ENCODE assay signal across 14 cellular contexts in the genomic region with DNA sequence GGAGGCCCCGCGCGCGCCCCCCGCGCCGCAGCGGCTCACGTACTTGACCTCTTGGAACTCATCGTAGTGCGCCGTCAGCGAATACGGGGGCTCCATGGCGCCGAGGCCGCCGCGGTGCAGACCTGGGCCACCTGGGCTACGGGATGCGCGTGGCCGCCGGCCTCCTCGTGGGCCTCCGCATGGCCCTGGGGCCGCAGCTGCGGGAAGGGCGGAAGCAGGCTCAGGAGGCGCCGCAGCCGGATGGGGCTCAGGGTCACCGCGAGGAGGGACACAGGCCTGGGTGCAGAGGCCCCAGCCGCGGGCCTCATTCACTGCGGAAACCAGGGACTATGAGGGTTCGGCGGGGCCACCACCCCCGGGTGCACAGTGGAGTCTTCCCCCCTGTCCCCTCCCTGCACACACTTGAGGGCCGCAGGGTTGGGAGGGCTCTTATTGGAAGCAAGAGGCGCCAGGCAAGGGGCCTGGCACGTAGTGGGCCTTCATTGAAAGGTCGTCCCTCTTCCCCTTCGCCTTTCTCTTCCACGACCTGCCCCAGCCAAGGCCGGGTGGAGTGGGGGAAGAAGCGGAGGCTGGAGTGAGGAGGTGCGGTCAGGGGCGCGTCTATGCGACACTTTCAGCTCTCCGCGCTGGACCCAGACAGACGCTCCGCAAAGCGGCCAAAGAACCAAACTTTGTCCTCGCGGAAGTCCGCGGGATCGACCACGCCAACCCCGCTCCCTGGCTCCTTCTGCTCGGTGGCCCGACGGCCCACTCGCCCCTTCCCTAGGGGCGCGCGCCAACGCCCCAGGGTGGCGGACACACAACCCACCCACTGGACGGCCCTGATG. TPM values are rescaled to one million over a fixed set of nuclear protein-coding genes. Genes with fewer than 3 reads are reported as not detected.
DNase-seq lines count a peak whose midpoint lies in the region; ATAC-seq and TF ChIP-seq lines count a peak whose summit lies in the region.
"Had no signal": no experiment of that assay in that cellular context is flagged by ENCODE, and none has a peak within 500 bp of the region (broad histone marks: within the 10 kb centered on the region; RNA-seq: fewer than 3 reads in every experiment).

No MANE protein-coding gene starts in this region.

- H3K36me3 ChIP-seq in WERI-Rb-1 (no peaks in the 10 kb centered on the region), lower lobe of right lung (no peaks in the 10 kb centered on the region), testis (ENCODE audit: low read depth, missing control alignments) (no peaks in the 10 kb centered on the region)

- 3 to 11% methylated on average over 5 to 71 of the region's 74 CpGs for WGBS in testis, 2 donors

- CTCF ChIA-PET in activated naive CD4-positive, alpha-beta T cell treated with anti-CD3 and anti-CD28 coated beads, Interleukin-2, amount 10 ng/mL, durations not matched to agents 7 days and 5 days (lab: Charles Lee), result no interaction called here

- ATAC-seq in lower lobe of right lung (no peak), HG03196 (IDR thresholded peaks at IDR 0.05; ENCODE audit: unreplicated experiment) (no peak)

- TF ChIP-seq CTCF in WERI-Rb-1 (IDR thresholded peaks at IDR 0.05; ENCODE audit: low read depth, low read length) (no peak), lower lobe of right lung (IDR thresholded peaks at IDR 0.05) (no peak), testis (IDR thresholded peaks at IDR 0.05) (no peak)

- H3K9me3 ChIP-seq in WERI-Rb-1 (ENCODE audit: severe bottlenecking) (no peaks in the 10 kb centered on the region), lower lobe of right lung (no peaks in the 10 kb centered on the region), testis (no peaks in the 10 kb centered on the region)

- H3K36me3 Mint-ChIP-seq in activated naive CD4-positive, alpha-beta T cell treated with anti-CD3 and anti-CD28 coated beads, Interleukin-2, amount 10 ng/mL, durations not matched to agents 7 days and 5 days, result no peaks in the 10 kb centered on the region
- H3K36me3 Mint-ChIP-seq: natural killer cell had no signal

- intact Hi-C loops in lower lobe of right lung (cut with DNase I) (no loop called here), testis (cut with DNase I; ENCODE audit: low total_unique reads) (no loop called here)

- no peak overlapping the region for H3K4me3 Mint-ChIP-seq in activated naive CD4-positive, alpha-beta T cell treated with anti-CD3 and anti-CD28 coated beads, Interleukin-2, amount 10 ng/mL, durations not matched to agents 7 days and 5 days
- H3K4me3 Mint-ChIP-seq: natural killer cell had no signal

- H3K4me1 ChIP-seq in lower lobe of right lung, result peaks cover 8% of the 10 kb centered on the region
- H3K4me1 ChIP-seq in testis, result peaks cover 4% of the 10 kb centered on the region

- H3K4me3 ChIP-seq in WERI-Rb-1 (ENCODE audit: low read depth, low read length) (peak overlapping the region; percentile 33), lower lobe of right lung (peak overlapping the region; percentile 11), testis (peak overlapping the region; percentile 12 to 38)

- peak; percentile 9 for DNase-seq in activated naive CD4-positive, alpha-beta T cell treated with anti-CD3 and anti-CD28 coated beads, Interleukin-2, amount 50 U/mL, for 16 hours
- DNase-seq in activated naive CD4-positive, alpha-beta T cell treated with anti-CD3 and anti-CD28 coated beads, Interleukin-2, amount 10 ng/mL, durations not matched to agents 7 days and 5 days, result no peak
- no peak for DNase-seq in WERI-Rb-1
- DNase-seq in lower lobe of right lung, result peak; percentile 42
- DNase-seq in testis, result no peak
- no peak for DNase-seq in NCI-H1048 (lab: John Stamatoyannopoulos, UW)
- no peak for DNase-seq in RPMI8226
- DNase-seq: activated T-cell treated with anti-CD3 and anti-CD28 coated beads, Interleukin-2, amount 50 U/mL, for 1 hour; AML-193; GF-D8; natural killer cell; stimulated activated CD4-positive, alpha-beta T cell treated with anti-CD3 and anti-CD28 coated beads, Interleukin-2, amount 100 ng/mL, for 48 hours had no signal

- H3K27ac Mint-ChIP-seq in activated naive CD4-positive, alpha-beta T cell treated with anti-CD3 and anti-CD28 coated beads, Interleukin-2, amount 10 ng/mL, durations not matched to agents 7 days and 5 days, result no peak overlapping the region
- H3K27ac Mint-ChIP-seq: natural killer cell had no signal

- H3K27me3 ChIP-seq in WERI-Rb-1 (ENCODE audit: insufficient read depth, low read depth, severe bottlenecking) (peaks cover 42% of the 10 kb centered on the region), lower lobe of right lung (ENCODE audit: low read depth) (peaks cover 82% of the 10 kb centered on the region), testis (no peaks in the 10 kb centered on the region)

- peaks cover 14% of the 10 kb centered on the region for H3K4me1 Mint-ChIP-seq in activated naive CD4-positive, alpha-beta T cell treated with anti-CD3 and anti-CD28 coated beads, Interleukin-2, amount 10 ng/mL, durations not matched to agents 7 days and 5 days

- peaks cover 89% of the 10 kb centered on the region for H3K27me3 Mint-ChIP-seq in activated naive CD4-positive, alpha-beta T cell treated with anti-CD3 and anti-CD28 coated beads, Interleukin-2, amount 10 ng/mL, durations not matched to agents 7 days and 5 days

- no peak for TF ChIP-seq POLR2A in testis (IDR thresholded peaks at IDR 0.05)

- H3K27ac ChIP-seq in WERI-Rb-1 (no peak overlapping the region), lower lobe of right lung (no peak overlapping the region), testis (no peak overlapping the region)
- H3K27ac ChIP-seq: epithelial cell of prostate had no signal

- no peaks in the 10 kb centered on the region for H3K9me3 Mint-ChIP-seq in activated naive CD4-positive, alpha-beta T cell treated with anti-CD3 and anti-CD28 coated beads, Interleukin-2, amount 10 ng/mL, durations not matched to agents 7 days and 5 days
- H3K9me3 Mint-ChIP-seq: natural killer cell had no signal

RNA-seq across cellular contexts. Expression of a gene that starts 0.9 kb away (rescaled TPM):
- total RNA-seq in lower lobe of right lung (1.0 TPM), testis (1 to 10 TPM; 2.7 to 8.7 TPM)
- polyA plus RNA-seq in testis (ENCODE audit: insufficient read depth, low read depth, low replicate concordance), result 4.3 TPM
- total RNA-seq: natural killer cell had no signal

RNA-seq across cellular contexts. Expression of a gene that starts 30.8 kb away (rescaled TPM):
- total RNA-seq in lower lobe of right lung (not detected), testis (under 1 TPM in 1 of 2 donors, not detected in 1; 0.43 TPM)
- polyA plus RNA-seq in testis (ENCODE audit: insufficient read depth, low read depth, low replicate concordance), result 0.16 TPM
- total RNA-seq: natural killer cell had no signal

RNA-seq across cellular contexts. Expression of a gene that starts 33.4 kb away (rescaled TPM):
- not detected for total RNA-seq in lower lobe of right lung
- total RNA-seq in testis, result 1 to 10 TPM in 1 of 2 donors, under 1 TPM in 1; 0.87 to 1.2 TPM
- 0.86 TPM for polyA plus RNA-seq in testis (ENCODE audit: insufficient read depth, low read depth, low replicate concordance)
- total RNA-seq: natural killer cell had no signal

RNA-seq across cellular contexts. Expression of a gene that starts 39.2 kb away (rescaled TPM):
- total RNA-seq in lower lobe of right lung (not detected), testis (under 1 TPM; 0.16 to 0.56 TPM)
- polyA plus RNA-seq in testis (ENCODE audit: insufficient read depth, low read depth, low replicate concordance), result 0.63 TPM
- total RNA-seq: natural killer cell had no signal

RNA-seq across cellular contexts. Expression of a gene that starts 52.7 kb away (rescaled TPM):
- total RNA-seq in lower lobe of right lung (not detected), testis (not detected)
- 0.26 TPM for polyA plus RNA-seq in testis (ENCODE audit: insufficient read depth, low read depth, low replicate concordance)
- total RNA-seq: natural killer cell had no signal

Comparison
In these comparisons a context has a peak if more than half of its experiments do, and no peak if none do; other contexts are left out.
1. DNase-seq: peak in activated naive CD4-positive, alpha-beta T cell treated with anti-CD3 and anti-CD28 coated beads, Interleukin-2, amount 50 U/mL, for 16 hours (single experiment) and lower lobe of right lung (single experiment); none in activated naive CD4-positive, alpha-beta T cell treated with anti-CD3 and anti-CD28 coated beads, Interleukin-2, amount 10 ng/mL, durations not matched to agents 7 days and 5 days (single experiment), WERI-Rb-1 (single experiment), testis (single experiment), NCI-H1048 (single experiment) and RPMI8226 (single experiment).
2. Peak in every context shown above with its lines, with median percentiles within 50 percentile points of each other: H3K4me3 ChIP-seq.